ENCODE assay signal across 11 cellular contexts in the genomic region with DNA sequence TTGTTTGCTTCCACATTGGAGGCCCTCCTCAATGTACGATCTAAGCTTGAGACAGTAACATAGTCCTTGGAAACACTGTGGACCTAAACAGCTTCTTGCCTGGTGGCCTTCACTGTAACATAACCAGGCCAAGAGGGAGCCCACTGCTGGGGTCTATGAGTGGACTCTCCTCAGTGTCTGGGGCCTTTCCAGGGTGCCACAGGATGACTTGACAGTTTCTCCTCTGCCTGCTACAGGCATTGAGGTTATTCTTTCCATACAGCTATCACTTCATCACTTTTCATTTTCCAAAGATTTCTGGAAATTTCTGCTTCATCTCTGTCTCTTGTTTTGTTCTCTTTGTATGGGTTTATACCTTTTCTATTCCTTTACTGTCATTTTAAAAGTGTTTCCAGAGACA. TPM values are rescaled to one million over a fixed set of nuclear protein-coding genes. Genes with fewer than 3 reads are reported as not detected.
"Had no signal": no experiment of that assay in that cellular context is flagged by ENCODE, and none has a peak within 500 bp of the region (broad histone marks: within the 10 kb centered on the region; RNA-seq: fewer than 3 reads in every experiment).

No MANE protein-coding gene starts in this region.

- H3K9me3 ChIP-seq: HAP-1 had no signal

- H3K27ac ChIP-seq: GM23248, HL-60 had no signal

- H3K4me1 ChIP-seq: HAP-1 had no signal

- H3K4me3 Mint-ChIP-seq: HFFc6, IgD-negative memory B cell had no signal

- H3K9me3 Mint-ChIP-seq: HFFc6 had no signal

- H3K27ac Mint-ChIP-seq: HFFc6, IgD-negative memory B cell had no signal

- H2AFZ ChIP-seq: GM23248 had no signal

- ATAC-seq: HCT116 had no signal

- H3K4me3 ChIP-seq: GM23248, HAP-1 had no signal

- H3K9ac ChIP-seq: GM23248 had no signal

- DNase-seq: GM23248, GOT3, H7, HFFc6, KG1 had no signal

- H3K36me3 ChIP-seq: HAP-1 had no signal

RNA-seq across cellular contexts. Expression of a gene that starts 11.3 kb away (rescaled TPM):
- total RNA-seq: GM23248, H4, H7, HFFc6, HT1080 had no signal
- polyA plus RNA-seq: GM23248, IgD-negative memory B cell had no signal

RNA-seq across cellular contexts. Expression of a gene that starts 31.3 kb away (rescaled TPM):
- total RNA-seq: GM23248, HFFc6, HT1080 had no signal
- polyA plus RNA-seq: IgD-negative memory B cell had no signal
